ENCODE assay signal across 9 cellular contexts in genomic region chr19:17404621-17405249, GRCh38. TPM values are rescaled to one million over a fixed set of nuclear protein-coding genes. Genes with fewer than 3 reads are reported as not detected.
DNase-seq lines count a peak whose midpoint lies in the region; ATAC-seq lines count a peak whose summit lies in the region.
"Had no signal": no experiment of that assay in that cellular context is flagged by ENCODE, and none has a peak within 500 bp of the region (broad histone marks: within the 10 kb centered on the region; RNA-seq: fewer than 3 reads in every experiment).

No MANE protein-coding gene starts in this region.

- H3K4me3 ChIP-seq in CD4-positive, alpha-beta memory T cell (ENCODE audit: low read length in 2 of 2) = peak overlapping the region; percentile 93 to 98
- H3K4me3 ChIP-seq in mucosa of rectum (ENCODE audit: low read length in 2 of 2) = peak overlapping the region; percentile 60 to 81

- ATAC-seq in HG02588 (IDR thresholded peaks at IDR 0.05; ENCODE audit: unreplicated experiment) (peak; percentile 17), GM19351 (IDR thresholded peaks at IDR 0.05; ENCODE audit: unreplicated experiment) (no peak), GM18909 (IDR thresholded peaks at IDR 0.05; ENCODE audit: poor library complexity, unreplicated experiment) (no peak)
- ATAC-seq in activated naive CD8-positive, alpha-beta T cell treated with anti-CD3 and anti-CD28 coated beads, Interleukin-2, amount 10 ng/mL, durations not matched to agents 7 days and 5 days (ENCODE audit: low read depth) = no peak

- peak overlapping the region; percentile 94 to 98 (median 94) for H3K4me3 Mint-ChIP-seq in CD4-positive, alpha-beta memory T cell
- H3K4me3 Mint-ChIP-seq in activated naive CD8-positive, alpha-beta T cell treated with anti-CD3 and anti-CD28 coated beads, Interleukin-2, amount 10 ng/mL, durations not matched to agents 7 days and 5 days = peak overlapping the region; percentile 89

- H3K27me3 Mint-ChIP-seq in CD4-positive, alpha-beta memory T cell = no peaks in the 10 kb centered on the region
- no peaks in the 10 kb centered on the region for H3K27me3 Mint-ChIP-seq in activated naive CD8-positive, alpha-beta T cell treated with anti-CD3 and anti-CD28 coated beads, Interleukin-2, amount 10 ng/mL, durations not matched to agents 7 days and 5 days

- H3K36me3 ChIP-seq in CD4-positive, alpha-beta memory T cell (ENCODE audit: insufficient read depth, low read length) = peaks cover 8% of the 10 kb centered on the region
- H3K36me3 ChIP-seq in mucosa of rectum (ENCODE audit: control insufficient read depth in 2 of 2, insufficient read depth in 2 of 2, low read length in 2 of 2) = no peaks in the 10 kb centered on the region

- peaks cover 20 to 45% (median 29%) of the 10 kb centered on the region in 4 donors for H3K4me1 Mint-ChIP-seq in CD4-positive, alpha-beta memory T cell
- H3K4me1 Mint-ChIP-seq in activated naive CD8-positive, alpha-beta T cell treated with anti-CD3 and anti-CD28 coated beads, Interleukin-2, amount 10 ng/mL, durations not matched to agents 7 days and 5 days = peaks cover 27% of the 10 kb centered on the region

- H3K9ac ChIP-seq in mucosa of rectum (ENCODE audit: low read depth in 1 of 2, low read length in 2 of 2) = peak overlapping the region; percentile 52 to 58

- peak overlapping the region; percentile 88 for H3K27ac ChIP-seq in CD4-positive, alpha-beta memory T cell (ENCODE audit: low read depth, low read length)
- peak overlapping the region; percentile 80 to 93 for H3K27ac ChIP-seq in mucosa of rectum (ENCODE audit: low read depth in 2 of 2, low read length in 2 of 2)

- H3K9me3 ChIP-seq in CD4-positive, alpha-beta memory T cell (ENCODE audit: control insufficient read depth in 1 of 2, low read length in 2 of 2) = no peaks in the 10 kb centered on the region
- no peaks in the 10 kb centered on the region for H3K9me3 ChIP-seq in mucosa of rectum (ENCODE audit: control insufficient read depth in 2 of 2, low read length in 2 of 2)

- POLR2A ChIA-PET in CD4-positive, alpha-beta memory T cell (lab: Charles Lee; ENCODE audit: partially characterized antibody) = interaction anchor here (0.7 to 5.7 kb wide), 8 partner anchors 9 to 396 kb away, joined by 3 to 87 read pairs (median 5); partner anchors contain the start of genes ANO8, MVB12A and TMEM221
- POLR2A ChIA-PET in activated naive CD8-positive, alpha-beta T cell treated with anti-CD3 and anti-CD28 coated beads, Interleukin-2, amount 10 ng/mL, durations not matched to agents 7 days and 5 days (lab: Charles Lee) = interaction anchor here (0.6 to 6.3 kb wide), 19 partner anchors 10 to 877 kb away, joined by 3 to 64 read pairs (median 3); partner anchors contain the start of genes CCDC194, DDA1, JUND and MVB12A

- peaks cover 32% of the 10 kb centered on the region for H3K4me1 ChIP-seq in CD4-positive, alpha-beta memory T cell (ENCODE audit: insufficient read depth, low read length)
- H3K4me1 ChIP-seq in mucosa of rectum (ENCODE audit: control insufficient read depth in 2 of 2, insufficient read depth in 2 of 2, low read length in 2 of 2) = peaks cover 4 to 6% of the 10 kb centered on the region in 2 donors

- no peaks in the 10 kb centered on the region for H3K9me3 Mint-ChIP-seq in CD4-positive, alpha-beta memory T cell
- no peaks in the 10 kb centered on the region for H3K9me3 Mint-ChIP-seq in activated naive CD8-positive, alpha-beta T cell treated with anti-CD3 and anti-CD28 coated beads, Interleukin-2, amount 10 ng/mL, durations not matched to agents 7 days and 5 days

- intact Hi-C loops in CD4-positive, alpha-beta memory T cell (cut with micrococcal nuclease) = loop anchor here (1.0 to 5.0 kb wide), 3 partner anchors 15 to 97 kb away; partner anchors contain the start of genes DDA1, GTPBP3 and MRPL34

- peaks cover 3 to 28% of the 10 kb centered on the region in 2 donors for H3K36me3 Mint-ChIP-seq in CD4-positive, alpha-beta memory T cell
- H3K36me3 Mint-ChIP-seq in activated naive CD8-positive, alpha-beta T cell treated with anti-CD3 and anti-CD28 coated beads, Interleukin-2, amount 10 ng/mL, durations not matched to agents 7 days and 5 days = peaks cover 22% of the 10 kb centered on the region

- no peaks in the 10 kb centered on the region for H3K27me3 ChIP-seq in CD4-positive, alpha-beta memory T cell (ENCODE audit: insufficient read depth, low read length)
- H3K27me3 ChIP-seq in mucosa of rectum (ENCODE audit: control insufficient read depth in 2 of 2, insufficient read depth in 2 of 2, low read length in 2 of 2) = no peaks in the 10 kb centered on the region

- peak overlapping the region; percentile 93 to 96 (median 94) for H3K27ac Mint-ChIP-seq in CD4-positive, alpha-beta memory T cell
- H3K27ac Mint-ChIP-seq in activated naive CD8-positive, alpha-beta T cell treated with anti-CD3 and anti-CD28 coated beads, Interleukin-2, amount 10 ng/mL, durations not matched to agents 7 days and 5 days = peak overlapping the region; percentile 91

- no peak for DNase-seq in CD4-positive, alpha-beta memory T cell
- DNase-seq in activated naive CD8-positive, alpha-beta T cell treated with anti-CD3 and anti-CD28 coated beads, Interleukin-2, amount 10 ng/mL, durations not matched to agents 7 days and 5 days = no peak
- no peak for DNase-seq in activated effector memory CD4-positive, alpha-beta T cell treated with Interleukin-2 at 50 U/mL for 16 hours
- no peak for DNase-seq in activated CD4-positive, CD25-positive, alpha-beta regulatory T cell treated with anti-CD3 and anti-CD28 coated beads, Interleukin-2, amount 50 U/mL, for 72 hours

- CTCF ChIA-PET in CD4-positive, alpha-beta memory T cell (lab: Charles Lee; ENCODE audit: partially characterized antibody) = interaction anchor here (0.6 to 4.4 kb wide), 8 partner anchors 10 to 170 kb away, joined by 3 to 25 read pairs (median 4); partner anchors contain the start of genes CCDC194 and MVB12A

RNA-seq across cellular contexts. Expression of gene BST2, which starts 0.7 kb away (rescaled TPM):
- 10 to 100 TPM; 55.9 TPM for total RNA-seq in CD4-positive, alpha-beta memory T cell
- 100 to 1,000 TPM; 143 to 173 TPM for polyA plus RNA-seq in CD4-positive, alpha-beta memory T cell
- 100 to 1,000 TPM; 197 to 201 TPM for total RNA-seq in activated naive CD8-positive, alpha-beta T cell treated with anti-CD3 and anti-CD28 coated beads, Interleukin-2, amount 10 ng/mL, durations not matched to agents 7 days and 5 days

RNA-seq across cellular contexts. Expression of gene CCDC194, which starts 10.7 kb away (rescaled TPM):
- 1 to 10 TPM; 2.5 to 3.3 TPM for total RNA-seq in CD4-positive, alpha-beta memory T cell
- polyA plus RNA-seq in CD4-positive, alpha-beta memory T cell = not detected
- 1 to 10 TPM; 4.7 to 5.4 TPM for total RNA-seq in activated naive CD8-positive, alpha-beta T cell treated with anti-CD3 and anti-CD28 coated beads, Interleukin-2, amount 10 ng/mL, durations not matched to agents 7 days and 5 days
- total RNA-seq: RPMI7951 had no signal

RNA-seq across cellular contexts. Expression of gene MVB12A, which starts 15.1 kb away (rescaled TPM):
- total RNA-seq in CD4-positive, alpha-beta memory T cell = 10 to 100 TPM; 35.4 to 38.0 TPM
- 10 to 100 TPM; 29.5 to 32.6 TPM for polyA plus RNA-seq in CD4-positive, alpha-beta memory T cell
- 10 to 100 TPM; 34.1 to 40.3 TPM for total RNA-seq in activated naive CD8-positive, alpha-beta T cell treated with anti-CD3 and anti-CD28 coated beads, Interleukin-2, amount 10 ng/mL, durations not matched to agents 7 days and 5 days

RNA-seq across cellular contexts. Expression of gene PLVAP, which starts 27.6 kb away (rescaled TPM):
- total RNA-seq in CD4-positive, alpha-beta memory T cell = under 1 TPM in 1 of 2 experiments, not detected in 1; 0.23 TPM
- not detected for polyA plus RNA-seq in CD4-positive, alpha-beta memory T cell
- under 1 TPM in 1 of 2 experiments, not detected in 1; 0.68 TPM for total RNA-seq in activated naive CD8-positive, alpha-beta T cell treated with anti-CD3 and anti-CD28 coated beads, Interleukin-2, amount 10 ng/mL, durations not matched to agents 7 days and 5 days
- total RNA-seq: RPMI7951 had no signal

RNA-seq across cellular contexts. Expression of gene TMEM221, which starts 43.7 kb away (rescaled TPM):
- total RNA-seq in CD4-positive, alpha-beta memory T cell = not detected
- under 1 TPM in 1 of 2 donors, not detected in 1; 0.09 TPM for polyA plus RNA-seq in CD4-positive, alpha-beta memory T cell
- total RNA-seq in activated naive CD8-positive, alpha-beta T cell treated with anti-CD3 and anti-CD28 coated beads, Interleukin-2, amount 10 ng/mL, durations not matched to agents 7 days and 5 days = not detected
- total RNA-seq: RPMI7951 had no signal
